In the genomic region with DNA sequence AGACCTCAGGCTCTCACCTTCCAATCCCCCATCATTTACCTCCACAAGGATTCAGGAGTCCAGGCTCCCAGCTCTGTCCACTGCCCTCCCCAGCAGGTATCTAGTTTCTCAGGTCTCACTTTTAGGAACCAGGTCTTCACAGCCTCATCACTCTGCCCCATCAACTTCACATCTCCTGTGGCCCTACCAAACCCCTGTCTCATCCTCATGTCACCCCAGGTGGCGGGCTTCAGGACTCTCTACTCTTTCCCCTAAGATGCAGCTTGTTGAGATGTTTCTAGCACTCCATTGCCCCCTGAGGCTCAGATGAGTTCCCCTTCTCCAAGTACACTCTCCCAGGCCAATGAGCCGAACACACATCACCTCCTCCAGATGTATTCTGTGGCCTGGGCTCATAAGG, we compare ENCODE assay signal across 12 cellular contexts. TPM values are rescaled to one million over a fixed set of nuclear protein-coding genes. Genes with fewer than 3 reads are reported as not detected.
DNase-seq lines count a peak whose midpoint lies in the region; ATAC-seq and TF ChIP-seq lines count a peak whose summit lies in the region.
"Had no signal": no experiment of that assay in that cellular context is flagged by ENCODE, and none has a peak within 500 bp of the region (broad histone marks: within the 10 kb centered on the region; RNA-seq: fewer than 3 reads in every experiment).

No MANE protein-coding gene starts in this region.

- H3K27ac Mint-ChIP-seq in activated T-cell treated with anti-CD3 and anti-CD28 coated beads, Interleukin-2, amount 50 U/mL, for 72 hours = no peak overlapping the region
- peak overlapping the region; percentile 32 for H3K27ac Mint-ChIP-seq in stimulated activated effector memory CD8-positive, alpha-beta T cell treated with anti-CD3 and anti-CD28 coated beads, Interleukin-12 subunit alpha, Interleukin-12 subunit beta, amount 100 ng/mL, for 72 hours

- H3K4me1 Mint-ChIP-seq in activated T-cell treated with anti-CD3 and anti-CD28 coated beads, Interleukin-2, amount 50 U/mL, for 72 hours (ENCODE audit: low read depth) = peaks cover 33% of the 10 kb centered on the region
- H3K4me1 Mint-ChIP-seq in stimulated activated effector memory CD8-positive, alpha-beta T cell treated with anti-CD3 and anti-CD28 coated beads, Interleukin-12 subunit alpha, Interleukin-12 subunit beta, amount 100 ng/mL, for 72 hours = peaks cover 37% of the 10 kb centered on the region

- ATAC-seq in activated T-cell treated with anti-CD3 and anti-CD28 coated beads, Interleukin-2, amount 50 U/mL, for 72 hours (replicated peaks in 1 of 2) = no peak
- no peak for ATAC-seq in stimulated activated effector memory CD8-positive, alpha-beta T cell treated with anti-CD3 and anti-CD28 coated beads, Interleukin-12 subunit alpha, Interleukin-12 subunit beta, amount 100 ng/mL, for 72 hours
- no peak for ATAC-seq in foreskin keratinocyte

- H3K4me3 ChIP-seq in SK-N-MC = peak overlapping the region; percentile 82
- no peak overlapping the region for H3K4me3 ChIP-seq in endocrine pancreas (ENCODE audit: control insufficient read depth, insufficient read depth, low read length)

- H3K9me3 Mint-ChIP-seq in activated T-cell treated with anti-CD3 and anti-CD28 coated beads, Interleukin-2, amount 50 U/mL, for 72 hours = no peaks in the 10 kb centered on the region
- H3K9me3 Mint-ChIP-seq in stimulated activated effector memory CD8-positive, alpha-beta T cell treated with anti-CD3 and anti-CD28 coated beads, Interleukin-12 subunit alpha, Interleukin-12 subunit beta, amount 100 ng/mL, for 72 hours = no peaks in the 10 kb centered on the region

- H3K36me3 ChIP-seq in SK-N-MC (ENCODE audit: insufficient read depth, low read length) = peaks cover 9% of the 10 kb centered on the region; the same call in 1 of the 2 replicates
- H3K36me3 ChIP-seq in endocrine pancreas (ENCODE audit: control insufficient read depth, insufficient read depth, low read length) = no peaks in the 10 kb centered on the region
- H3K36me3 ChIP-seq: tibial artery had no signal

- H3K27ac ChIP-seq in SK-N-MC (no peak overlapping the region; the same call in 1 of the 2 replicates), foreskin keratinocyte (no peak overlapping the region)
- H3K27ac ChIP-seq: tibial artery had no signal

- peaks cover 0 to 2% of the 10 kb centered on the region in 2 donors for H3K36me3 Mint-ChIP-seq in activated T-cell treated with anti-CD3 and anti-CD28 coated beads, Interleukin-2, amount 50 U/mL, for 72 hours (ENCODE audit: insufficient read depth in 2 of 2)
- no peaks in the 10 kb centered on the region for H3K36me3 Mint-ChIP-seq in stimulated activated effector memory CD8-positive, alpha-beta T cell treated with anti-CD3 and anti-CD28 coated beads, Interleukin-12 subunit alpha, Interleukin-12 subunit beta, amount 100 ng/mL, for 72 hours

- H3K4me3 Mint-ChIP-seq in activated T-cell treated with anti-CD3 and anti-CD28 coated beads, Interleukin-2, amount 50 U/mL, for 72 hours = peak overlapping the region; percentile 50 to 86
- H3K4me3 Mint-ChIP-seq in stimulated activated effector memory CD8-positive, alpha-beta T cell treated with anti-CD3 and anti-CD28 coated beads, Interleukin-12 subunit alpha, Interleukin-12 subunit beta, amount 100 ng/mL, for 72 hours = peak overlapping the region; percentile 85

- H3K9me3 ChIP-seq in SK-N-MC (ENCODE audit: low read depth, low read length) = no peaks in the 10 kb centered on the region
- no peaks in the 10 kb centered on the region for H3K9me3 ChIP-seq in endocrine pancreas (ENCODE audit: control insufficient read depth, low read length)
- H3K9me3 ChIP-seq: tibial artery had no signal

- TF ChIP-seq CTCF in foreskin keratinocyte (conservative IDR thresholded peaks at IDR 0.05) = no peak

- peaks cover 11% of the 10 kb centered on the region for H3K27me3 Mint-ChIP-seq in activated T-cell treated with anti-CD3 and anti-CD28 coated beads, Interleukin-2, amount 50 U/mL, for 72 hours (ENCODE audit: low read depth)

- no peaks in the 10 kb centered on the region for H3K27me3 ChIP-seq in endocrine pancreas (ENCODE audit: control insufficient read depth, insufficient read depth, low read length)
- H3K27me3 ChIP-seq in foreskin keratinocyte = no peaks in the 10 kb centered on the region

- DNase-seq in activated T-cell treated with anti-CD3 and anti-CD28 coated beads, Interleukin-2, amount 50 U/mL, for 72 hours = no peak
- DNase-seq in activated T-cell treated with anti-CD3 and anti-CD28 coated beads for 4 hours (no peak), SK-N-MC (ENCODE audit: low read depth, low spot score) (no peak), H4 (ENCODE audit: low spot score) (no peak), foreskin keratinocyte (no peak), NCI-H2107 treated with DMSO at 0.1 percent for 48 hours (lab: John Stamatoyannopoulos, UW; ENCODE audit: unreplicated experiment) (no peak)
- DNase-seq in stimulated activated effector memory CD8-positive, alpha-beta T cell treated with anti-CD3 and anti-CD28 coated beads, Interleukin-12 subunit alpha, Interleukin-12 subunit beta, amount 100 ng/mL, for 72 hours (ENCODE audit: low spot score in 2 of 2) = no peak
- DNase-seq: DMS53, tibial artery had no signal

- no peaks in the 10 kb centered on the region for H3K4me1 ChIP-seq in endocrine pancreas (ENCODE audit: control insufficient read depth, insufficient read depth, low read length)
- no peaks in the 10 kb centered on the region for H3K4me1 ChIP-seq in foreskin keratinocyte

- H3K9ac ChIP-seq in SK-N-MC (ENCODE audit: insufficient read length) (peak overlapping the region; percentile 89), endocrine pancreas (ENCODE audit: control insufficient read depth, insufficient read depth, low read length) (peak overlapping the region; percentile 10)

RNA-seq across cellular contexts. Expression of a gene that starts 1.5 kb away (rescaled TPM):
- total RNA-seq in activated T-cell treated with anti-CD3 and anti-CD28 coated beads, Interleukin-2, amount 50 U/mL, for 72 hours = 1 to 10 TPM; 6.2 to 9.0 TPM
- 5.4 and 6.9 TPM in 2 replicates for total RNA-seq in H4 (2014; rRNA removed; shearing (Covaris generic))
- total RNA-seq in foreskin keratinocyte = 9.8 and 9.9 TPM in 2 replicates
- polyA plus RNA-seq in foreskin keratinocyte = 9.4 and 10.3 TPM in 2 replicates

RNA-seq across cellular contexts. Expression of a gene that starts 1.9 kb away (rescaled TPM):
- total RNA-seq in activated T-cell treated with anti-CD3 and anti-CD28 coated beads, Interleukin-2, amount 50 U/mL, for 72 hours = 1 to 10 TPM; 2.2 to 2.9 TPM
- total RNA-seq in H4 (2014; rRNA removed; shearing (Covaris generic)) = 0.80 and 7.3 TPM in 2 replicates
- total RNA-seq in foreskin keratinocyte = 0.71 and 1.2 TPM in 2 replicates
- 2.0 TPM in 2 replicates for polyA plus RNA-seq in foreskin keratinocyte

RNA-seq across cellular contexts. Expression of a gene that starts 6.7 kb away (rescaled TPM):
- 1 to 10 TPM; 5.1 to 7.7 TPM for total RNA-seq in activated T-cell treated with anti-CD3 and anti-CD28 coated beads, Interleukin-2, amount 50 U/mL, for 72 hours
- 4.1 and 15.2 TPM in 2 replicates for total RNA-seq in H4 (2014; rRNA removed; shearing (Covaris generic))
- total RNA-seq in foreskin keratinocyte = 2.4 and 3.0 TPM in 2 replicates
- 3.8 and 4.3 TPM in 2 replicates for polyA plus RNA-seq in foreskin keratinocyte

RNA-seq across cellular contexts. Expression of a gene that starts 34.3 kb away (rescaled TPM):
- total RNA-seq in activated T-cell treated with anti-CD3 and anti-CD28 coated beads, Interleukin-2, amount 50 U/mL, for 72 hours = not detected
- total RNA-seq in H4 (2014; rRNA removed; shearing (Covaris generic)) = 0.06 TPM in 1 of 2 replicates, not detected in the other
- not detected in 2 replicates for total RNA-seq in foreskin keratinocyte
- not detected in 2 replicates for polyA plus RNA-seq in foreskin keratinocyte
- total RNA-seq: bronchial epithelial cell, SK-MEL-5 had no signal

RNA-seq across cellular contexts. Expression of a gene that starts 35.6 kb away (rescaled TPM):
- total RNA-seq in activated T-cell treated with anti-CD3 and anti-CD28 coated beads, Interleukin-2, amount 50 U/mL, for 72 hours = 100 to 1,000 TPM; 165 to 175 TPM
- total RNA-seq in H4 (2014; rRNA removed; shearing (Covaris generic)) = 138 and 189 TPM in 2 replicates
- total RNA-seq in foreskin keratinocyte = 138 and 160 TPM in 2 replicates
- 183 and 199 TPM in 2 replicates for polyA plus RNA-seq in foreskin keratinocyte
